ENCODE assay signal across 22 cellular contexts in the genomic region with DNA sequence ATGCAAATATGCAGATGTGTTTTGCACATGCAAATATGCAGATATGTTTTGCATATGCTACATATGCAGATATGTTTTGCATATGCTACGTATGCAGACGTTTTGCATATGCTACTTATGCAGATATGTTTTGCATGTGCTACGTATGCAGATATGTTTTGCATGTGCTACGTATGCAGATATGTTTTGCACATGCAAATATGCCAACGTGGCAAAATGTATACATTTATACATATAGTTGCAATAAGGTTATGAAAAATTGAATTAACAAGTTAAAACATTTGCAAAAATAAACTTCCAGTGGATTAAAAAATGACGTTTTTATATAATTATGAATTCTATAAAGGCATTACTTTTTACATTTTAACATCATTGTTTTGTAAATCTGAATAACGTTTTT.
"Had no signal": no experiment of that assay in that cellular context is flagged by ENCODE, and none has a peak within 500 bp of the region (broad histone marks: within the 10 kb centered on the region; RNA-seq: fewer than 3 reads in every experiment).

No MANE protein-coding gene starts in this region.

- H3K4me1 ChIP-seq: SJSA1 had no signal

- H3K27ac Mint-ChIP-seq: IgD-negative memory B cell; T-helper 1 cell treated with Interleukin-12 subunit alpha and Interleukin-12 subunit beta and Interleukin-4 antibody, amounts not matched to agents 30 μg/mL and 1 μg/mL, for 36 hours had no signal

- H3K27ac ChIP-seq: HL-60, SJSA1, SK-N-MC had no signal

- H3K4me1 Mint-ChIP-seq: IgD-negative memory B cell had no signal

- H3K4me3 ChIP-seq: SJSA1, SK-N-MC had no signal

- H3K9me3 ChIP-seq: SJSA1 had no signal

- FAIRE-seq: RCC 7860 had no signal

- H3K4me3 Mint-ChIP-seq: IgD-negative memory B cell; T-helper 1 cell treated with Interleukin-12 subunit alpha and Interleukin-12 subunit beta and Interleukin-4 antibody, amounts not matched to agents 30 μg/mL and 1 μg/mL, for 36 hours had no signal

- H3K36me3 ChIP-seq: SJSA1 had no signal

- H3K27me3 ChIP-seq: SJSA1 had no signal

- DNase-seq: KBM-7, MV-4-11, NCI-H1092 treated with DMSO at 0.1 percent for 48 hours, NCI-H1436 treated with DMSO at 0.1 percent for 48 hours, NCI-H1694, NCI-H187 treated with DMSO at 0.1 percent for 48 hours, NCI-H2029 treated with DMSO at 0.1 percent for 48 hours, NCI-H2171 treated with DMSO at 0.1 percent for 48 hours, NCI-H345, NCI-H446 treated with DMSO at 0.1 percent for 48 hours, NCI-H510A treated with DMSO at 0.1 percent for 48 hours, NCI-H69, NCI-H774, Right ventricle myocardium superior, RPMI8226, SIG-M5 had no signal

- H3K9me3 Mint-ChIP-seq: T-helper 1 cell treated with Interleukin-12 subunit alpha and Interleukin-12 subunit beta and Interleukin-4 antibody, amounts not matched to agents 30 μg/mL and 1 μg/mL, for 36 hours had no signal
